In genomic region chr10:124849111-124849773, GRCh38 we compare ENCODE assay signal across 18 cellular contexts.
"Had no signal": no experiment of that assay in that cellular context is flagged by ENCODE, and none has a peak within 500 bp of the region (broad histone marks: within the 10 kb centered on the region; RNA-seq: fewer than 3 reads in every experiment).

No MANE protein-coding gene starts in this region.

- H3K9me3 ChIP-seq: gastrocnemius medialis, mucosa of descending colon, stomach, thoracic aorta, uterus had no signal

- H3K27ac ChIP-seq: coronary artery, gastrocnemius medialis, stomach, thoracic aorta, uterus, VCaP had no signal

- H3K36me3 ChIP-seq: gastrocnemius medialis, stomach, thoracic aorta, uterus had no signal

- FAIRE-seq: endothelial cell of umbilical vein, kidney had no signal

- ATAC-seq: gastrocnemius medialis; mucosa of descending colon; naive thymus-derived CD8-positive, alpha-beta T cell had no signal

- H3K4me1 ChIP-seq: gastrocnemius medialis, stomach, uterus had no signal

- H3K4me3 ChIP-seq: coronary artery, gastrocnemius medialis, lung, mucosa of descending colon, stomach, thoracic aorta, uterus had no signal

- DNase-seq: activated CD4-positive, alpha-beta memory T cell treated with anti-CD3 and anti-CD28 coated beads, Interleukin-2, amount 10 ng/mL, durations not matched to agents 7 days and 5 days; activated gamma-delta T cell; activated naive CD8-positive, alpha-beta T cell treated with anti-CD3 and anti-CD28 coated beads, Interleukin-2, amount 10 ng/mL, durations not matched to agents 7 days and 5 days; activated T-cell treated with anti-CD3 and anti-CD28 coated beads, Interleukin-2, amount 50 U/mL, for 48 hours; aorta; effector CD4-positive, alpha-beta T cell; gastrocnemius medialis; kidney; mucosa of descending colon; naive thymus-derived CD8-positive, alpha-beta T cell; stomach; T-helper 9 cell; uterus had no signal

- H3K27me3 ChIP-seq: gastrocnemius medialis, stomach, uterus had no signal
